ENCODE assay signal across 25 cellular contexts in the genomic region with DNA sequence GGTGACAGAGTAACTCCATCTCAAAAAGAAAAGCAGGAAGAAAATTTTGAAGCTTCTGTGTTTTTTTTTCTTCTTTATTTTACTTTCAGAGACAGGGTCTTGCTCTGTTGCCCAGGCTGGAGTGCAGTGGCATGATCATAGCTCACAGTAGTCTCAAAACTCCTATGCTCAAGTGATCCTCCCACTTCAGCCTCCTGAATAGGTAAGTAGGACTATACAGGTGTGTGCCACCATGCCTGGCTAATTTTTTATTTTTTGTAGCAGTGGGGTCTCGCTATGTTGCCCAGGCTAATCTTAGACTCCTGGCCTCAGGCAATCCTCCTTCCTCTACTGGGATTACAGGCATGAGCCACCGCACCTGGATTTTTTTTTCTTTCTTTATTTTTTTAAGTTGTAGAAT.
"Had no signal": no experiment of that assay in that cellular context is flagged by ENCODE, and none has a peak within 500 bp of the region (broad histone marks: within the 10 kb centered on the region; RNA-seq: fewer than 3 reads in every experiment).

No MANE protein-coding gene starts in this region.

- H3K27ac ChIP-seq: brain microvascular endothelial cell, dorsolateral prefrontal cortex had no signal

- H3K27me3 ChIP-seq: brain microvascular endothelial cell, dorsolateral prefrontal cortex had no signal

- ATAC-seq: activated T-cell treated with anti-CD3 and anti-CD28 coated beads, Interleukin-2, amount 50 U/mL, for 72 hours; esophagus mucosa had no signal

- FAIRE-seq: astrocyte, bronchial epithelial cell, frontal cortex had no signal

- DNase-seq: activated CD4-positive, alpha-beta memory T cell treated with anti-CD3 and anti-CD28 coated beads, Interleukin-2, amount 10 ng/mL, durations not matched to agents 7 days and 5 days; activated CD4-positive, alpha-beta T cell treated with anti-CD3 and anti-CD28 coated beads for 1 hour; activated CD4-positive, alpha-beta T cell treated with anti-CD3 and anti-CD28 coated beads for 4 hours; activated CD4-positive, alpha-beta T cell treated with anti-CD3 and anti-CD28 coated beads, Interleukin-2, amount 10 ng/mL, durations not matched to agents 7 days and 5 days; activated CD4-positive, alpha-beta T cell treated with anti-CD3 and anti-CD28 coated beads, Interleukin-2, amount 50 U/mL, for 4 hours; activated CD8-positive, alpha-beta memory T cell treated with anti-CD3 and anti-CD28 coated beads, Interleukin-2, amount 50 U/mL, for 48 hours; activated gamma-delta T cell; activated naive CD4-positive, alpha-beta T cell treated with anti-CD3 and anti-CD28 coated beads, Interleukin-2, amount 50 U/mL, for 16 hours; activated naive CD4-positive, alpha-beta T cell treated with Interleukin-2 at 50 U/mL for 16 hours; activated T-cell treated with anti-CD3 and anti-CD28 coated beads for 4 hours; activated T-cell treated with anti-CD3 and anti-CD28 coated beads, Interleukin-2, amount 50 U/mL, for 24 hours; activated T-cell treated with anti-CD3 and anti-CD28 coated beads, Interleukin-2, amount 50 U/mL, for 72 hours; amniotic stem cell; anterior cingulate cortex; brain microvascular endothelial cell; dorsolateral prefrontal cortex; effector memory CD4-positive, alpha-beta T cell; endodermal cell; foreskin fibroblast; T-helper 2 cell had no signal

- H3K4me3 ChIP-seq: coronary artery, dorsolateral prefrontal cortex had no signal
